ENCODE assay signal across 14 cellular contexts in the genomic region with DNA sequence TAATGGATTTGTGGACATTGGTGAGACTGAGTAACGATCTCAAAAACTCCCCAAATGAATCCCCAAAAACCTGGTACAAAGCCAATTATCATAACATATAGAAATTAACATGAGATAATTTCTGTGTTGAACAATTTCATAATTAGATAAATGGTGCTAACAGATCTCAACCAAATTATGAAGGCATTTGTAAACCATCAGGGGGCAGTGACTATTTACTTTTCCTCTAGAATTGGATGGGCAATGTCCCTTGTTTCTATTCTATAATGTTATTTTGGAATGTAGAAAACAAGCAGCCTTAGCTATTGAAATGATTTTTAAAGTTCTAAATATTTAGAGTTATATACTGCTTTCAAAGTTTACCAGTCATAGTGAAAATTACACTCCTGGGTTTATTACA. TPM values are rescaled to one million over a fixed set of nuclear protein-coding genes. Genes with fewer than 3 reads are reported as not detected.
DNase-seq lines count a peak whose midpoint lies in the region; ATAC-seq, FAIRE-seq and TF ChIP-seq lines count a peak whose summit lies in the region.
"Had no signal": no experiment of that assay in that cellular context is flagged by ENCODE, and none has a peak within 500 bp of the region (broad histone marks: within the 10 kb centered on the region; RNA-seq: fewer than 3 reads in every experiment).

No MANE protein-coding gene starts in this region.

- H3K27ac Mint-ChIP-seq in astrocyte (ENCODE audit: unreplicated experiment) = no peak overlapping the region
- no peak overlapping the region for H3K27ac Mint-ChIP-seq in activated CD4-positive, alpha-beta memory T cell treated with anti-CD3 and anti-CD28 coated beads for 36 hours
- H3K27ac Mint-ChIP-seq: activated CD8-positive, alpha-beta T cell treated with anti-CD3 and anti-CD28 coated beads for 36 hours; T-helper 1 cell treated with Interleukin-12 subunit alpha and Interleukin-12 subunit beta and Interleukin-4 antibody, amounts not matched to agents 30 μg/mL and 1 μg/mL, for 36 hours had no signal

- TF ChIP-seq CTCF in AG09319 (IDR thresholded peaks at IDR 0.05; ENCODE audit: low read depth, low read length) (peak; percentile 8), GM13977 (IDR thresholded peaks at IDR 0.05; ENCODE audit: extremely low read depth, insufficient read depth, missing control alignments) (peak; percentile 37), astrocyte (IDR thresholded peaks at IDR 0.05; ENCODE audit: insufficient read depth, low read depth, low read length) (peak; percentile 17), kidney (IDR thresholded peaks at IDR 0.05; ENCODE audit: borderline replicate concordance, extremely low read depth, insufficient read depth) (peak; percentile 21)

- H3K4me2 ChIP-seq in astrocyte (ENCODE audit: low read length) = no peak overlapping the region

- ATAC-seq in HG02678 (IDR thresholded peaks at IDR 0.05; ENCODE audit: unreplicated experiment) = no peak
- ATAC-seq: activated CD8-positive, alpha-beta T cell treated with anti-CD3 and anti-CD28 coated beads for 36 hours had no signal

- in situ Hi-C loops in GM13977 (cut with MboI; ENCODE audit: low pct_unique_long_range_greater_than_20kb, low sequenced_read_pairs, unreplicated experiment) = no loop called here

- no peak overlapping the region for H2AFZ ChIP-seq in astrocyte (ENCODE audit: low read depth, low read length)

- H3K4me1 ChIP-seq in astrocyte (ENCODE audit: insufficient read depth, low read length) (no peaks in the 10 kb centered on the region), kidney (ENCODE audit: control insufficient read depth in 1 of 2, insufficient read depth in 1 of 2, low read depth in 1 of 2, low read length in 2 of 2) (no peaks in the 10 kb centered on the region)
- H3K4me1 ChIP-seq: vagina had no signal

- H4K20me1 ChIP-seq in astrocyte (ENCODE audit: insufficient read depth, low read length) = peaks cover 8% of the 10 kb centered on the region

- no peaks in the 10 kb centered on the region for H3K27me3 Mint-ChIP-seq in astrocyte (ENCODE audit: low read depth, unreplicated experiment)
- no peaks in the 10 kb centered on the region for H3K27me3 Mint-ChIP-seq in activated CD4-positive, alpha-beta memory T cell treated with anti-CD3 and anti-CD28 coated beads for 36 hours
- H3K27me3 Mint-ChIP-seq: activated CD8-positive, alpha-beta T cell treated with anti-CD3 and anti-CD28 coated beads for 36 hours had no signal

- no peaks in the 10 kb centered on the region for H3K79me2 ChIP-seq in astrocyte (ENCODE audit: insufficient read depth, low read length)

- H3K9ac ChIP-seq in astrocyte (ENCODE audit: low read length) = no peak overlapping the region
- no peak overlapping the region for H3K9ac ChIP-seq in kidney (ENCODE audit: low read length in 2 of 2)

- H3K36me3 ChIP-seq in astrocyte (ENCODE audit: insufficient read depth, low read length) (peaks cover 40% of the 10 kb centered on the region), kidney (ENCODE audit: control insufficient read depth in 1 of 2, insufficient read depth in 2 of 2, low read length in 2 of 2) (peaks cover 5% of the 10 kb centered on the region in 2 donors)
- H3K36me3 ChIP-seq: vagina had no signal

- no peak overlapping the region for H3K4me3 ChIP-seq in astrocyte (ENCODE audit: insufficient read depth, low read depth, low read length)
- H3K4me3 ChIP-seq in kidney (ENCODE audit: low read length in 2 of 2) = no peak overlapping the region
- H3K4me3 ChIP-seq: vagina had no signal

- no peak for TF ChIP-seq POLR2A in H54 (IDR thresholded peaks at IDR 0.05; ENCODE audit: low read depth, low read length)

- H3K9me3 ChIP-seq in astrocyte (ENCODE audit: insufficient read depth, low read depth, low read length) (no peaks in the 10 kb centered on the region), kidney (ENCODE audit: control insufficient read depth in 1 of 2, low read length in 2 of 2) (no peaks in the 10 kb centered on the region)
- H3K9me3 ChIP-seq: vagina had no signal

- CTCF ChIA-PET in activated CD4-positive, alpha-beta memory T cell treated with anti-CD3 and anti-CD28 coated beads for 36 hours (lab: Charles Lee) = interaction anchor here (1.1 kb wide), 1 partner anchor 213 kb away, joined by 3 read pairs; no protein-coding TSS in a partner anchor

- H3K4me3 Mint-ChIP-seq in astrocyte (ENCODE audit: unreplicated experiment) = no peak overlapping the region
- no peak overlapping the region for H3K4me3 Mint-ChIP-seq in activated CD4-positive, alpha-beta memory T cell treated with anti-CD3 and anti-CD28 coated beads for 36 hours
- H3K4me3 Mint-ChIP-seq: activated CD8-positive, alpha-beta T cell treated with anti-CD3 and anti-CD28 coated beads for 36 hours; T-helper 1 cell treated with Interleukin-12 subunit alpha and Interleukin-12 subunit beta and Interleukin-4 antibody, amounts not matched to agents 30 μg/mL and 1 μg/mL, for 36 hours had no signal

- DNase-seq in AG09319 (ENCODE audit: extremely low read depth, low read depth) = no peak
- no peak for DNase-seq in GM13977 (ENCODE audit: low spot score)
- DNase-seq in astrocyte (ENCODE audit: low read depth) = no peak
- DNase-seq in kidney = no peak
- no peak for DNase-seq in H54 (ENCODE audit: insufficient read length, low spot score)
- no peak for DNase-seq in activated CD4-positive, alpha-beta memory T cell treated with anti-CD3 and anti-CD28 coated beads for 36 hours
- DNase-seq in hippocampal formation (lab: John Stamatoyannopoulos, UW) = no peak
- DNase-seq: activated CD8-positive, alpha-beta T cell treated with anti-CD3 and anti-CD28 coated beads for 36 hours; hypothalamus; NCI-H1105; NCI-H748 treated with DMSO at 0.1 percent for 48 hours had no signal

- POLR2A ChIA-PET in activated CD4-positive, alpha-beta memory T cell treated with anti-CD3 and anti-CD28 coated beads for 36 hours (lab: Charles Lee) = no interaction called here

- no peak overlapping the region for H3K27ac ChIP-seq in astrocyte (ENCODE audit: low read depth, low read length)
- no peak overlapping the region for H3K27ac ChIP-seq in kidney (ENCODE audit: low read depth in 2 of 2, low read length in 2 of 2)
- H3K27ac ChIP-seq: vagina had no signal

- no peaks in the 10 kb centered on the region for H3K27me3 ChIP-seq in astrocyte (ENCODE audit: insufficient read depth, low read length)
- H3K27me3 ChIP-seq: vagina had no signal

- intact Hi-C loops in kidney (cut with DNase I) = no loop called here
- intact Hi-C loops in activated CD4-positive, alpha-beta memory T cell treated with anti-CD3 and anti-CD28 coated beads for 36 hours (cut with micrococcal nuclease) = loop anchor here (2.0 kb wide), 1 partner anchor 174 kb away; no protein-coding TSS in a partner anchor

- H3K4me1 Mint-ChIP-seq in astrocyte (ENCODE audit: low read depth, unreplicated experiment) = peaks cover 2% of the 10 kb centered on the region
- no peaks in the 10 kb centered on the region for H3K4me1 Mint-ChIP-seq in activated CD4-positive, alpha-beta memory T cell treated with anti-CD3 and anti-CD28 coated beads for 36 hours (ENCODE audit: low read depth)

- H3K36me3 Mint-ChIP-seq in astrocyte (ENCODE audit: low read depth, unreplicated experiment) = peaks cover 16% of the 10 kb centered on the region
- no peaks in the 10 kb centered on the region for H3K36me3 Mint-ChIP-seq in activated CD4-positive, alpha-beta memory T cell treated with anti-CD3 and anti-CD28 coated beads for 36 hours

- no peak for FAIRE-seq in astrocyte (lab: Jason Lieb, UNC)
- FAIRE-seq in kidney (lab: Jason Lieb, UNC) = no peak
- FAIRE-seq in H54 (lab: Jason Lieb, UNC) = no peak

- no peaks in the 10 kb centered on the region for H3K9me3 Mint-ChIP-seq in astrocyte (ENCODE audit: unreplicated experiment)
- no peaks in the 10 kb centered on the region for H3K9me3 Mint-ChIP-seq in activated CD4-positive, alpha-beta memory T cell treated with anti-CD3 and anti-CD28 coated beads for 36 hours
- H3K9me3 Mint-ChIP-seq: activated CD8-positive, alpha-beta T cell treated with anti-CD3 and anti-CD28 coated beads for 36 hours; T-helper 1 cell treated with Interleukin-12 subunit alpha and Interleukin-12 subunit beta and Interleukin-4 antibody, amounts not matched to agents 30 μg/mL and 1 μg/mL, for 36 hours had no signal

RNA-seq across cellular contexts. Expression of a gene that starts 57.8 kb away (rescaled TPM):
- 125 and 150 TPM in 2 replicates for total RNA-seq in astrocyte
- 104 TPM for total RNA-seq in kidney
- 23.6 TPM for polyA plus RNA-seq in kidney (ENCODE audit: insufficient read depth, low read depth, low replicate concordance)
- 10 to 100 TPM; 15.6 to 20.6 TPM for total RNA-seq in activated CD4-positive, alpha-beta memory T cell treated with anti-CD3 and anti-CD28 coated beads for 36 hours
